Comparison of ENCODE assay signal across 7 cellular contexts in genomic region chr14:73784065-73784987, GRCh38.
A peak's percentile ranks its signal among the peaks of the same experiment; 100 is the strongest.
DNase-seq lines count a peak whose midpoint lies in the region; ATAC-seq and TF ChIP-seq lines count a peak whose summit lies in the region.

No MANE protein-coding gene starts in this region.

- peak overlapping the region; percentile 95 for H3K27ac Mint-ChIP-seq in activated CD8-positive, alpha-beta T cell treated with anti-CD3 and anti-CD28 coated beads for 36 hours

- intact Hi-C loops in activated CD8-positive, alpha-beta T cell treated with anti-CD3 and anti-CD28 coated beads for 36 hours (cut with micrococcal nuclease) = loop anchor here (2.0 kb wide), 2 partner anchors 14 to 24 kb away; a partner anchor contains a TSS
- intact Hi-C loops in left ventricle myocardium superior (cut with micrococcal nuclease) = no loop called here

- CTCF ChIA-PET in activated CD8-positive, alpha-beta T cell treated with anti-CD3 and anti-CD28 coated beads for 36 hours (lab: Charles Lee) = interaction anchor here (1.0 to 6.7 kb wide), 8 partner anchors 10 to 55 kb away, joined by 3 to 84 read pairs (median 5); a partner anchor contains a TSS

- peaks cover 57% of the 10 kb centered on the region for H3K4me1 Mint-ChIP-seq in activated CD8-positive, alpha-beta T cell treated with anti-CD3 and anti-CD28 coated beads for 36 hours (ENCODE audit: low read depth)

- H3K4me2 ChIP-seq in MM.1S (ENCODE audit: low read depth, low read length) = no peak overlapping the region

- H3K4me3 Mint-ChIP-seq in activated CD8-positive, alpha-beta T cell treated with anti-CD3 and anti-CD28 coated beads for 36 hours = peak overlapping the region; percentile 90

- H3K9me3 ChIP-seq in stomach smooth muscle (ENCODE audit: control insufficient read depth in 2 of 2, low read length in 2 of 2) (no peaks in the 10 kb centered on the region), MM.1S (replicated peaks; ENCODE audit: insufficient read depth, low read length) (no peaks in the 10 kb centered on the region)

- peaks cover 52% of the 10 kb centered on the region for H3K79me2 ChIP-seq in MM.1S (ENCODE audit: low read length)

- DNase-seq in HL-60 (ENCODE audit: low read depth in 1 of 2, low spot score in 1 of 2) = peak; percentile 43 to 67
- DNase-seq in activated CD8-positive, alpha-beta T cell treated with anti-CD3 and anti-CD28 coated beads for 36 hours = peak; percentile 24
- DNase-seq in left ventricle myocardium superior = no peak
- DNase-seq in MM.1S = no peak
- no peak for DNase-seq in activated effector memory CD4-positive, alpha-beta T cell treated with anti-CD3 and anti-CD28 coated beads, Interleukin-2, amount 50 U/mL, for 16 hours

- H3F3A ChIP-seq in MM.1S (ENCODE audit: insufficient read depth, low read length) = peaks cover 4% of the 10 kb centered on the region; the same call in 1 of the 2 replicates

- H2AFZ ChIP-seq in MM.1S (ENCODE audit: low read length) = no peak overlapping the region

- H3K9me2 ChIP-seq in MM.1S (replicated peaks; ENCODE audit: insufficient read depth, low read length) = no peaks in the 10 kb centered on the region

- H3K27me3 Mint-ChIP-seq in activated CD8-positive, alpha-beta T cell treated with anti-CD3 and anti-CD28 coated beads for 36 hours = no peaks in the 10 kb centered on the region

- H3K4me3 ChIP-seq in HL-60 (replicated peaks; ENCODE audit: insufficient read depth, low read length) = no peak overlapping the region
- H3K4me3 ChIP-seq in stomach smooth muscle (ENCODE audit: low read length in 2 of 2) = peak overlapping the region; percentile 83 to 93
- H3K4me3 ChIP-seq in MM.1S (ENCODE audit: low read length) = no peak overlapping the region

- no peaks in the 10 kb centered on the region for H3K27me3 ChIP-seq in HL-60 (ENCODE audit: insufficient read depth, poor library complexity, severe bottlenecking)
- H3K27me3 ChIP-seq in stomach smooth muscle (ENCODE audit: control insufficient read depth in 1 of 2, insufficient read depth in 2 of 2, low read length in 2 of 2) = no peaks in the 10 kb centered on the region
- H3K27me3 ChIP-seq in MM.1S (replicated peaks; ENCODE audit: insufficient read depth, low read length) = no peaks in the 10 kb centered on the region

- H3K9ac ChIP-seq in stomach smooth muscle (ENCODE audit: low read length in 2 of 2) (peak overlapping the region; percentile 94 to 99), MM.1S (ENCODE audit: low read length) (no peak overlapping the region)

- H3K9me3 Mint-ChIP-seq in activated CD8-positive, alpha-beta T cell treated with anti-CD3 and anti-CD28 coated beads for 36 hours = no peaks in the 10 kb centered on the region

- peaks cover 61% of the 10 kb centered on the region for H3K4me1 ChIP-seq in stomach smooth muscle (ENCODE audit: control insufficient read depth, insufficient read depth, low read length)
- H3K4me1 ChIP-seq in MM.1S (ENCODE audit: low read length) = peaks cover 7% of the 10 kb centered on the region; the same call in 1 of the 2 replicates

- H3K27ac ChIP-seq in HL-60 (replicated peaks) (peak overlapping the region; percentile 74), stomach smooth muscle (ENCODE audit: low read length) (peak overlapping the region; percentile 99), MM.1S (ENCODE audit: low read length) (no peak overlapping the region)

- no peak for ATAC-seq in activated CD8-positive, alpha-beta T cell treated with anti-CD3 and anti-CD28 coated beads for 36 hours
- ATAC-seq in left ventricle myocardium superior = peak; percentile 6
- ATAC-seq in HG03520 (IDR thresholded peaks at IDR 0.05; ENCODE audit: unreplicated experiment) = no peak

- H3K36me3 Mint-ChIP-seq in activated CD8-positive, alpha-beta T cell treated with anti-CD3 and anti-CD28 coated beads for 36 hours (ENCODE audit: low read depth) = peaks cover 23% of the 10 kb centered on the region

- TF ChIP-seq CTCF in HL-60 (IDR thresholded peaks at IDR 0.05; ENCODE audit: insufficient read depth, low read length) = no peak
- TF ChIP-seq CTCF in activated CD8-positive, alpha-beta T cell treated with anti-CD3 and anti-CD28 coated beads for 36 hours (IDR thresholded peaks at IDR 0.05) = no peak
- no peak for TF ChIP-seq CTCF in MM.1S (IDR thresholded peaks at IDR 0.05; ENCODE audit: low read length)

- POLR2A ChIA-PET in activated CD8-positive, alpha-beta T cell treated with anti-CD3 and anti-CD28 coated beads for 36 hours (lab: Charles Lee) = interaction anchor here (1.1 to 24.9 kb wide), 4 partner anchors 14 to 63 kb away, joined by 3 to 512 read pairs (median 135); a partner anchor contains a TSS

- H4K20me1 ChIP-seq in MM.1S (ENCODE audit: insufficient read depth, low read length) = no peaks in the 10 kb centered on the region

- H3K36me3 ChIP-seq in stomach smooth muscle (ENCODE audit: control insufficient read depth in 2 of 2, insufficient read depth in 2 of 2, low read length in 2 of 2) = peaks cover 0 to 2% of the 10 kb centered on the region in 2 donors
- no peaks in the 10 kb centered on the region for H3K36me3 ChIP-seq in MM.1S (replicated peaks; ENCODE audit: insufficient read depth, low read length)

Comparison
In these comparisons a context has a peak if more than half of its experiments do, and no peak if none do; other contexts are left out.
1. DNase-seq: peak in HL-60 (2 of 2) and activated CD8-positive, alpha-beta T cell treated with anti-CD3 and anti-CD28 coated beads for 36 hours (single experiment); none in left ventricle myocardium superior (single experiment), MM.1S (single experiment) and activated effector memory CD4-positive, alpha-beta T cell treated with anti-CD3 and anti-CD28 coated beads, Interleukin-2, amount 50 U/mL, for 16 hours (single experiment).
2. H3K4me3 ChIP-seq: peak in stomach smooth muscle (2 of 2); none in HL-60 (single experiment) and MM.1S (single experiment).